ENCODE assay signal across 26 cellular contexts in genomic region chr2:115529627-115530026, GRCh38.
"Had no signal": no experiment of that assay in that cellular context is flagged by ENCODE, and none has a peak within 500 bp of the region (broad histone marks: within the 10 kb centered on the region; RNA-seq: fewer than 3 reads in every experiment).

No MANE protein-coding gene starts in this region.

- H3K9me3 ChIP-seq: colonic mucosa, esophagus squamous epithelium, gastroesophageal sphincter, heart left ventricle, left lung, lower lobe of right lung, mucosa of descending colon had no signal

- ATAC-seq: effector memory CD8-positive, alpha-beta T cell; esophagus mucosa; gastroesophageal sphincter; heart left ventricle; left cardiac atrium; left lung; left ventricle myocardium superior; lower lobe of right lung; mucosa of descending colon; naive thymus-derived CD8-positive, alpha-beta T cell had no signal

- H3K79me2 ChIP-seq: hepatocyte had no signal

- H3K27ac ChIP-seq: colonic mucosa, epithelial cell of prostate, esophagus squamous epithelium, gastroesophageal sphincter, heart left ventricle, hepatocyte, left lung, lower lobe of right lung had no signal

- DNase-seq: colonic mucosa; cortex of kidney; effector CD8-positive, alpha-beta T cell; effector memory CD8-positive, alpha-beta T cell; endodermal cell; erythroblast; esophagus squamous epithelium; foreskin fibroblast; foreskin melanocyte; heart left ventricle; hypothalamus; immature natural killer cell; islet precursor cell; left cardiac atrium; left ventricle myocardium superior; lower lobe of right lung; mesenchymal stem cell; mucosa of descending colon; naive B cell; naive thymus-derived CD8-positive, alpha-beta T cell had no signal

- H3K36me3 ChIP-seq: colonic mucosa, esophagus squamous epithelium, gastroesophageal sphincter, heart left ventricle, left lung, lower lobe of right lung had no signal

- H2AFZ ChIP-seq: hepatocyte had no signal

- H3K4me1 ChIP-seq: colonic mucosa, esophagus squamous epithelium, gastroesophageal sphincter, heart left ventricle, left lung, lower lobe of right lung had no signal

- H3K4me3 ChIP-seq: colonic mucosa, esophagus squamous epithelium, gastroesophageal sphincter, heart left ventricle, hepatocyte, left lung, lower lobe of right lung, mucosa of descending colon had no signal

- H3K4me2 ChIP-seq: hepatocyte had no signal

- H3K27me3 ChIP-seq: colonic mucosa, esophagus squamous epithelium, gastroesophageal sphincter, heart left ventricle, hepatocyte, left lung had no signal

- FAIRE-seq: endometrium had no signal
